In genomic region chr4:10981611-10982010, GRCh38 we compare ENCODE assay signal across 31 cellular contexts.
"Had no signal": no experiment of that assay in that cellular context is flagged by ENCODE, and none has a peak within 500 bp of the region (broad histone marks: within the 10 kb centered on the region; RNA-seq: fewer than 3 reads in every experiment).

No MANE protein-coding gene starts in this region.

- H2AFZ ChIP-seq: PC-9 had no signal

- H3K36me3 ChIP-seq: brain microvascular endothelial cell, cardiac muscle cell, SJCRH30, WERI-Rb-1 had no signal

- H3K9me3 ChIP-seq: SJCRH30 had no signal

- H3K27me3 ChIP-seq: brain microvascular endothelial cell, cardiac muscle cell, SJCRH30 had no signal

- H3K4me2 ChIP-seq: PC-9 had no signal

- FAIRE-seq: K562, RCC 7860 had no signal

- H3K4me1 ChIP-seq: SJCRH30 had no signal

- H3K4me3 ChIP-seq: cardiac muscle cell, K562, PC-9, SJCRH30, SK-N-MC had no signal

- DNase-seq: activated CD4-positive, alpha-beta memory T cell treated with anti-CD3 and anti-CD28 coated beads, Interleukin-2, amount 10 ng/mL, durations not matched to agents 7 days and 5 days; activated CD4-positive, alpha-beta T cell treated with anti-CD3 and anti-CD28 coated beads for 1 hour; activated CD4-positive, alpha-beta T cell treated with anti-CD3 and anti-CD28 coated beads for 48 hours; activated CD4-positive, CD25-positive, alpha-beta regulatory T cell; activated CD8-positive, alpha-beta memory T cell treated with anti-CD3 and anti-CD28 coated beads for 24 hours; activated CD8-positive, alpha-beta memory T cell treated with anti-CD3 and anti-CD28 coated beads, Interleukin-2, amount 10 ng/mL, durations not matched to agents 7 days and 5 days; activated effector memory CD4-positive, alpha-beta T cell treated with anti-CD3 and anti-CD28 coated beads, Interleukin-2, amount 50 U/mL, for 16 hours; activated naive CD4-positive, alpha-beta T cell; activated naive CD4-positive, alpha-beta T cell treated with anti-CD3 and anti-CD28 coated beads, Interleukin-2, amount 50 U/mL, for 16 hours; activated naive CD8-positive, alpha-beta T cell treated with anti-CD3 and anti-CD28 coated beads for 36 hours; activated T-cell treated with anti-CD3 and anti-CD28 coated beads, Interleukin-2, amount 50 U/mL, for 1 hour; activated T-cell treated with anti-CD3 and anti-CD28 coated beads, Interleukin-2, amount 50 U/mL, for 72 hours; amniotic stem cell; aorta; brain microvascular endothelial cell; NCI-H1048; NCI-H1105 treated with DMSO at 0.1 percent for 48 hours; NCI-H1436; NCI-H1694 treated with DMSO at 0.1 percent for 48 hours; NCI-H2029; NCI-H345; NCI-H524 treated with DMSO at 0.1 percent for 48 hours; PC-9; SJCRH30; T1000; WERI-Rb-1 had no signal

- H3K27ac ChIP-seq: brain microvascular endothelial cell, cardiac muscle cell, PC-9, RWPE1, SJCRH30, SK-N-MC, WERI-Rb-1 had no signal
